Comparison of ENCODE assay signal across 13 cellular contexts in genomic region chr5:140677947-140678346, GRCh38. TPM values are rescaled to one million over a fixed set of nuclear protein-coding genes. Genes with fewer than 3 reads are reported as not detected.
DNase-seq lines count a peak whose midpoint lies in the region; ATAC-seq and TF ChIP-seq lines count a peak whose summit lies in the region.
"Had no signal": no experiment of that assay in that cellular context is flagged by ENCODE, and none has a peak within 500 bp of the region (broad histone marks: within the 10 kb centered on the region; RNA-seq: fewer than 3 reads in every experiment).

No MANE protein-coding gene starts in this region.

- no peaks in the 10 kb centered on the region for H3K9me3 Mint-ChIP-seq in effector memory CD8-positive, alpha-beta T cell
- H3K9me3 Mint-ChIP-seq: activated naive CD4-positive, alpha-beta T cell treated with anti-CD3 and anti-CD28 coated beads, Interleukin-2, amount 50 U/mL, for 24 hours; stimulated activated memory B cell treated with anti-CD40 and anti-IgM and Interleukin-4, amounts not matched to agents 10 μg/mL and 1 μg/mL and 100 μg/mL, for 72 hours had no signal

- DNase-seq in GM12865 (ENCODE audit: low read depth) (peak; percentile 32), GM19238 (ENCODE audit: insufficient read length, low spot score) (peak; percentile 44), right cardiac atrium (no peak)
- DNase-seq in effector memory CD8-positive, alpha-beta T cell = no peak
- no peak for DNase-seq in activated CD8-positive, alpha-beta memory T cell treated with anti-CD3 and anti-CD28 coated beads, Interleukin-2, amount 50 U/mL, for 4 hours
- DNase-seq: NCI-H510A treated with DMSO at 0.1 percent for 48 hours, trophoblast cell had no signal

- H3K4me3 ChIP-seq in GM12865 (ENCODE audit: low read depth, low read length) (no peak overlapping the region), right cardiac atrium (ENCODE audit: low read length) (no peak overlapping the region)

- 99% methylated on average over 3 of the region's 3 CpGs for WGBS in right cardiac atrium

- no peak overlapping the region for H3K27ac ChIP-seq in right cardiac atrium (ENCODE audit: low read length)

- no peaks in the 10 kb centered on the region for H3K4me1 Mint-ChIP-seq in effector memory CD8-positive, alpha-beta T cell (ENCODE audit: low read depth in 2 of 2)
- H3K4me1 Mint-ChIP-seq: activated naive CD4-positive, alpha-beta T cell treated with anti-CD3 and anti-CD28 coated beads, Interleukin-2, amount 50 U/mL, for 24 hours; stimulated activated memory B cell treated with anti-CD40 and anti-IgM and Interleukin-4, amounts not matched to agents 10 μg/mL and 1 μg/mL and 100 μg/mL, for 72 hours had no signal

- peak; percentile 60 for ATAC-seq in GM21737 (IDR thresholded peaks at IDR 0.05; ENCODE audit: unreplicated experiment)
- peak; percentile 75 for ATAC-seq in HG03432 (IDR thresholded peaks at IDR 0.05; ENCODE audit: unreplicated experiment)
- ATAC-seq in HG03520 (IDR thresholded peaks at IDR 0.05; ENCODE audit: unreplicated experiment) = no peak
- ATAC-seq in right cardiac atrium = no peak
- ATAC-seq in effector memory CD8-positive, alpha-beta T cell (replicated peaks) = no peak
- ATAC-seq: stimulated activated memory B cell treated with anti-CD40 and anti-IgM and Interleukin-4, amounts not matched to agents 10 μg/mL and 1 μg/mL and 100 μg/mL, for 72 hours had no signal

- H3K27me3 ChIP-seq in right cardiac atrium (ENCODE audit: control insufficient read depth, insufficient read depth) = no peaks in the 10 kb centered on the region

- H3K36me3 Mint-ChIP-seq in effector memory CD8-positive, alpha-beta T cell (ENCODE audit: insufficient read depth) = peaks cover 38% of the 10 kb centered on the region

- H3K9me3 ChIP-seq in right cardiac atrium (ENCODE audit: control insufficient read depth, low read length) = no peaks in the 10 kb centered on the region

- no peak overlapping the region for H3K27ac Mint-ChIP-seq in effector memory CD8-positive, alpha-beta T cell
- H3K27ac Mint-ChIP-seq: activated naive CD4-positive, alpha-beta T cell treated with anti-CD3 and anti-CD28 coated beads, Interleukin-2, amount 50 U/mL, for 24 hours; stimulated activated memory B cell treated with anti-CD40 and anti-IgM and Interleukin-4, amounts not matched to agents 10 μg/mL and 1 μg/mL and 100 μg/mL, for 72 hours had no signal

- no peaks in the 10 kb centered on the region for H3K27me3 Mint-ChIP-seq in effector memory CD8-positive, alpha-beta T cell
- H3K27me3 Mint-ChIP-seq: activated naive CD4-positive, alpha-beta T cell treated with anti-CD3 and anti-CD28 coated beads, Interleukin-2, amount 50 U/mL, for 24 hours; stimulated activated memory B cell treated with anti-CD40 and anti-IgM and Interleukin-4, amounts not matched to agents 10 μg/mL and 1 μg/mL and 100 μg/mL, for 72 hours had no signal

- H3K4me1 ChIP-seq in right cardiac atrium (ENCODE audit: control insufficient read depth, insufficient read depth, low read length) = no peaks in the 10 kb centered on the region

- intact Hi-C loops in right cardiac atrium (cut with DNase I) = no loop called here

- TF ChIP-seq CTCF in GM12865 (IDR thresholded peaks at IDR 0.05; ENCODE audit: insufficient read depth, low read depth, low read length, missing control alignments) = no peak

- no peak overlapping the region for H3K4me3 Mint-ChIP-seq in effector memory CD8-positive, alpha-beta T cell
- H3K4me3 Mint-ChIP-seq: activated naive CD4-positive, alpha-beta T cell treated with anti-CD3 and anti-CD28 coated beads, Interleukin-2, amount 50 U/mL, for 24 hours; stimulated activated memory B cell treated with anti-CD40 and anti-IgM and Interleukin-4, amounts not matched to agents 10 μg/mL and 1 μg/mL and 100 μg/mL, for 72 hours had no signal

RNA-seq across cellular contexts. Expression of gene DND1, which starts 4.6 kb away (rescaled TPM):
- under 1 TPM in 3 of 4 donors, not detected in 1; 0.23 to 0.58 (median 0.41) TPM for total RNA-seq in right cardiac atrium
- polyA plus RNA-seq in right cardiac atrium = 0.54 TPM
- total RNA-seq: skeletal muscle tissue had no signal

RNA-seq across cellular contexts. Expression of gene HARS1, which starts 13.2 kb away (rescaled TPM):
- 10 to 100 TPM; 42.9 to 49.6 (median 45.7) TPM for total RNA-seq in right cardiac atrium
- 44.5 TPM for polyA plus RNA-seq in right cardiac atrium

RNA-seq across cellular contexts. Expression of gene WDR55, which starts 13.2 kb away (rescaled TPM):
- 10 to 100 TPM; 10.0 to 13.8 (median 12.5) TPM for total RNA-seq in right cardiac atrium
- polyA plus RNA-seq in right cardiac atrium = 11.2 TPM

RNA-seq across cellular contexts. Expression of gene HARS2, which starts 13.3 kb away (rescaled TPM):
- 10 to 100 TPM; 16.5 to 24.7 (median 21.6) TPM for total RNA-seq in right cardiac atrium
- 17.0 TPM for polyA plus RNA-seq in right cardiac atrium

RNA-seq across cellular contexts. Expression of gene ZMAT2, which starts 22.3 kb away (rescaled TPM):
- 10 to 100 TPM; 31.3 to 36.3 (median 33.7) TPM for total RNA-seq in right cardiac atrium
- 52.2 TPM for polyA plus RNA-seq in right cardiac atrium

Comparison
In these comparisons a context has a peak if more than half of its experiments do, and no peak if none do; other contexts are left out.
1. DNase-seq: peak in GM12865 (single experiment) and GM19238 (single experiment); none in right cardiac atrium (0 of 3), effector memory CD8-positive, alpha-beta T cell (0 of 3) and activated CD8-positive, alpha-beta memory T cell treated with anti-CD3 and anti-CD28 coated beads, Interleukin-2, amount 50 U/mL, for 4 hours (single experiment).
2. ATAC-seq: peak in GM21737 (single experiment) and HG03432 (single experiment); none in HG03520 (single experiment), right cardiac atrium (0 of 2) and effector memory CD8-positive, alpha-beta T cell (single experiment).